1 cellular context compared by ENCODE assay signal in the genomic region with DNA sequence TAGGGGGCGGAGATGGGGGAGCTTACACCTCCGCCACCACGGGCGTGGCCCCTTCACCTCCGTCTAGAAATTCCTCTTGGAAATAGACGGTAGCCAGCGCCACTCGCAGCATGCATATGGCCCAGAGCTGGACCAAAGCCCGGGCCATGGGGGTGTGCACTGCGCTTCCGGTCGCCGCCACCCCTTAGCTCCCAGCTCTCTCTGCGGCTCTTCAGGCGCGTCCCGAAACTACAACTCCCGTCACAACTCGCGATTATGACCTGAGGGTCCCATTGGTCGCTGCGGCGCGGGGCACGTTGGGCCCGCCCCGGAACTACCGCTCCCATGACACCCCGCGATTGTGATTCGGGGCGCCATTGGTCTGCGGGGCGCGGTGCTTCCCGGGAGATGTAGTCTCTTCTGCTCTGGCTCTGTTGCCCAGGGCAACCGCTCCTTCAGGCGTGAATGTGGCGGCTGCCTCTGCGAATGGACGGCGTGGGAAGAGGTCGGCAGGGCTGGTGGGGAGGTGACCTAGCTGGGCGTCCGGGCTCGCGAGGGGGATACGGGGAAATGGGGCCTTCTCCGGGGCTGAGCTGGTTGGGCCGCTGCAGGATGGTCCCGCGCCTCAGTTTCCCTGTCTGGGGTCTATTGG.
TF ChIP-seq lines count a peak whose summit lies in the region.

A gene (plus strand): TSS at position 413 of the 631 bp plus-strand sequence. CDS start 4,399 bp downstream, outside the sequence.
A gene with protein sequence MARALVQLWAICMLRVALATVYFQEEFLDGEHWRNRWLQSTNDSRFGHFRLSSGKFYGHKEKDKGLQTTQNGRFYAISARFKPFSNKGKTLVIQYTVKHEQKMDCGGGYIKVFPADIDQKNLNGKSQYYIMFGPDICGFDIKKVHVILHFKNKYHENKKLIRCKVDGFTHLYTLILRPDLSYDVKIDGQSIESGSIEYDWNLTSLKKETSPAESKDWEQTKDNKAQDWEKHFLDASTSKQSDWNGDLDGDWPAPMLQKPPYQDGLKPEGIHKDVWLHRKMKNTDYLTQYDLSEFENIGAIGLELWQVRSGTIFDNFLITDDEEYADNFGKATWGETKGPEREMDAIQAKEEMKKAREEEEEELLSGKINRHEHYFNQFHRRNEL (minus strand): TSS at position 186 of the 631 bp plus-strand sequence. CDS start 38 bp downstream, at position 148.

TF ChIP-seq in SK-N-SH, 30 proteins besides CTCF, POLR2A, EP300 and RAD21 (continued from another document):
- TF ChIP-seq, protein P1, sequence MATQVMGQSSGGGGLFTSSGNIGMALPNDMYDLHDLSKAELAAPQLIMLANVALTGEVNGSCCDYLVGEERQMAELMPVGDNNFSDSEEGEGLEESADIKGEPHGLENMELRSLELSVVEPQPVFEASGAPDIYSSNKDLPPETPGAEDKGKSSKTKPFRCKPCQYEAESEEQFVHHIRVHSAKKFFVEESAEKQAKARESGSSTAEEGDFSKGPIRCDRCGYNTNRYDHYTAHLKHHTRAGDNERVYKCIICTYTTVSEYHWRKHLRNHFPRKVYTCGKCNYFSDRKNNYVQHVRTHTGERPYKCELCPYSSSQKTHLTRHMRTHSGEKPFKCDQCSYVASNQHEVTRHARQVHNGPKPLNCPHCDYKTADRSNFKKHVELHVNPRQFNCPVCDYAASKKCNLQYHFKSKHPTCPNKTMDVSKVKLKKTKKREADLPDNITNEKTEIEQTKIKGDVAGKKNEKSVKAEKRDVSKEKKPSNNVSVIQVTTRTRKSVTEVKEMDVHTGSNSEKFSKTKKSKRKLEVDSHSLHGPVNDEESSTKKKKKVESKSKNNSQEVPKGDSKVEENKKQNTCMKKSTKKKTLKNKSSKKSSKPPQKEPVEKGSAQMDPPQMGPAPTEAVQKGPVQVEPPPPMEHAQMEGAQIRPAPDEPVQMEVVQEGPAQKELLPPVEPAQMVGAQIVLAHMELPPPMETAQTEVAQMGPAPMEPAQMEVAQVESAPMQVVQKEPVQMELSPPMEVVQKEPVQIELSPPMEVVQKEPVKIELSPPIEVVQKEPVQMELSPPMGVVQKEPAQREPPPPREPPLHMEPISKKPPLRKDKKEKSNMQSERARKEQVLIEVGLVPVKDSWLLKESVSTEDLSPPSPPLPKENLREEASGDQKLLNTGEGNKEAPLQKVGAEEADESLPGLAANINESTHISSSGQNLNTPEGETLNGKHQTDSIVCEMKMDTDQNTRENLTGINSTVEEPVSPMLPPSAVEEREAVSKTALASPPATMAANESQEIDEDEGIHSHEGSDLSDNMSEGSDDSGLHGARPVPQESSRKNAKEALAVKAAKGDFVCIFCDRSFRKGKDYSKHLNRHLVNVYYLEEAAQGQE (IDR thresholded peaks at IDR 0.05; ENCODE audit: low read depth, low read length): no peak
- TF ChIP-seq, protein P2, sequence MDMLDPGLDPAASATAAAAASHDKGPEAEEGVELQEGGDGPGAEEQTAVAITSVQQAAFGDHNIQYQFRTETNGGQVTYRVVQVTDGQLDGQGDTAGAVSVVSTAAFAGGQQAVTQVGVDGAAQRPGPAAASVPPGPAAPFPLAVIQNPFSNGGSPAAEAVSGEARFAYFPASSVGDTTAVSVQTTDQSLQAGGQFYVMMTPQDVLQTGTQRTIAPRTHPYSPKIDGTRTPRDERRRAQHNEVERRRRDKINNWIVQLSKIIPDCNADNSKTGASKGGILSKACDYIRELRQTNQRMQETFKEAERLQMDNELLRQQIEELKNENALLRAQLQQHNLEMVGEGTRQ (IDR thresholded peaks at IDR 0.05; ENCODE audit: borderline replicate concordance, low read depth, low read length): no peak
- peak; percentile 64; the same call in 1 of the 2 replicates for TF ChIP-seq TAF1 (IDR thresholded peaks at IDR 0.05; ENCODE audit: borderline replicate concordance, low read depth, low read length)
- no peak for TF ChIP-seq TEAD4 (IDR thresholded peaks at IDR 0.05; ENCODE audit: borderline replicate concordance, insufficient read depth)
- TF ChIP-seq, protein P3, sequence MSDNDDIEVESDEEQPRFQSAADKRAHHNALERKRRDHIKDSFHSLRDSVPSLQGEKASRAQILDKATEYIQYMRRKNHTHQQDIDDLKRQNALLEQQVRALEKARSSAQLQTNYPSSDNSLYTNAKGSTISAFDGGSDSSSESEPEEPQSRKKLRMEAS (IDR thresholded peaks at IDR 0.05; ENCODE audit: low read depth): peak; percentile 91
- TF ChIP-seq POLR2AphosphoS5 (IDR thresholded peaks at IDR 0.05; ENCODE audit: low read depth, low read length): peak; percentile 68; the same call in 1 of the 2 replicates
- TF ChIP-seq GABPA (IDR thresholded peaks at IDR 0.05; ENCODE audit: low read depth): peak; percentile 90
- TF ChIP-seq, protein P4, sequence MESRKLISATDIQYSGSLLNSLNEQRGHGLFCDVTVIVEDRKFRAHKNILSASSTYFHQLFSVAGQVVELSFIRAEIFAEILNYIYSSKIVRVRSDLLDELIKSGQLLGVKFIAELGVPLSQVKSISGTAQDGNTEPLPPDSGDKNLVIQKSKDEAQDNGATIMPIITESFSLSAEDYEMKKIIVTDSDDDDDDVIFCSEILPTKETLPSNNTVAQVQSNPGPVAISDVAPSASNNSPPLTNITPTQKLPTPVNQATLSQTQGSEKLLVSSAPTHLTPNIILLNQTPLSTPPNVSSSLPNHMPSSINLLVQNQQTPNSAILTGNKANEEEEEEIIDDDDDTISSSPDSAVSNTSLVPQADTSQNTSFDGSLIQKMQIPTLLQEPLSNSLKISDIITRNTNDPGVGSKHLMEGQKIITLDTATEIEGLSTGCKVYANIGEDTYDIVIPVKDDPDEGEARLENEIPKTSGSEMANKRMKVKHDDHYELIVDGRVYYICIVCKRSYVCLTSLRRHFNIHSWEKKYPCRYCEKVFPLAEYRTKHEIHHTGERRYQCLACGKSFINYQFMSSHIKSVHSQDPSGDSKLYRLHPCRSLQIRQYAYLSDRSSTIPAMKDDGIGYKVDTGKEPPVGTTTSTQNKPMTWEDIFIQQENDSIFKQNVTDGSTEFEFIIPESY (IDR thresholded peaks at IDR 0.05; ENCODE audit: borderline replicate concordance, low read depth): no peak
- no peak for TF ChIP-seq MEF2A (IDR thresholded peaks at IDR 0.05; ENCODE audit: borderline replicate concordance, low read depth)
- TF ChIP-seq FOSL2 (IDR thresholded peaks at IDR 0.05; ENCODE audit: borderline replicate concordance, low read depth): no peak
- no peak for TF ChIP-seq GATA2 (CRISPR knock-in tag; IDR thresholded peaks at IDR 0.05)
